Comparison of ENCODE assay signal across 11 cellular contexts in the genomic region with DNA sequence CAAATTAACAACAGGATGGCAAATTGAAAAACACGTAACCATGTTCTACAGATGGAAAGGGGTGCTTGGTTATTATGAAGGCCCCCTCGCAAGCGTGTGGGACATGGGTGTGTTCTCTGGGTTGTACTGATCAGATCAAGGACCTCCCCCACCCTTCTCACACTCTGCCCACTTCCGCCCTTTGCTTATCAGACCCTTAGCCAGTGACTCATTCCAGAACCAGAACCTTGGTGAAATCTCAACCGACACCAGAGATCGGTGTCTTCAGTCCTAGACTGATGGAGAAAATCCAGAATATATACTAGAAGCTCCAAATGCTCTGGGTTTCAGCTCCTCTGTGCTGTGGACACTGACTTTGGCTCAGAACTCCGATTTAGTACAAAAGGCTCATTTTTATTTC.
A peak's percentile ranks its signal among the peaks of the same experiment; 100 is the strongest.
DNase-seq lines count a peak whose midpoint lies in the region; ATAC-seq, FAIRE-seq and TF ChIP-seq lines count a peak whose summit lies in the region.
"Had no signal": no experiment of that assay in that cellular context is flagged by ENCODE, and none has a peak within 500 bp of the region (broad histone marks: within the 10 kb centered on the region; RNA-seq: fewer than 3 reads in every experiment).

No MANE protein-coding gene starts in this region.

- peak; percentile 44 for DNase-seq in stimulated activated CD4-positive, alpha-beta T cell treated with anti-CD3 and anti-CD28 coated beads, Interleukin-4, amount 100 ng/mL, for 24 hours
- no peak for DNase-seq in stimulated activated CD4-positive, alpha-beta T cell treated with anti-CD3 and anti-CD28 coated beads, Interleukin-4, amount 100 ng/mL, for 1 hour
- peak; percentile 42 for DNase-seq in activated CD4-positive, alpha-beta T cell treated with anti-CD3 and anti-CD28 coated beads for 48 hours
- peak in 1 of 2 donors; percentile 23 for DNase-seq in stimulated activated naive CD8-positive, alpha-beta T cell treated with anti-CD3 and anti-CD28 coated beads, Interleukin-15, amount 100 ng/mL, for 72 hours
- DNase-seq in NOMO-1 treated with dmso at 0.1 percent for 144 hours (lab: John Stamatoyannopoulos, UW; ENCODE audit: unreplicated experiment) (no peak), D721Med (ENCODE audit: insufficient read length, low spot score) (no peak), MM.1S (no peak)
- DNase-seq: MG63, SJCRH30 had no signal

- TF ChIP-seq CTCF in D721Med (IDR thresholded peaks at IDR 0.05; ENCODE audit: insufficient read depth, missing control alignments) (no peak), MM.1S (IDR thresholded peaks at IDR 0.05; ENCODE audit: low read length) (no peak)

- H3K4me1 ChIP-seq in MM.1S (ENCODE audit: low read length), result no peaks in the 10 kb centered on the region
- H3K4me1 ChIP-seq: SJCRH30 had no signal

- peak overlapping the region; percentile 24 to 83 for H3K27ac Mint-ChIP-seq in stimulated activated naive CD8-positive, alpha-beta T cell treated with anti-CD3 and anti-CD28 coated beads, Interleukin-15, amount 100 ng/mL, for 72 hours
- H3K27ac Mint-ChIP-seq: brain had no signal

- no peaks in the 10 kb centered on the region for H3K9me3 ChIP-seq in MM.1S (replicated peaks; ENCODE audit: insufficient read depth, low read length)
- H3K9me3 ChIP-seq: MG63, SJCRH30 had no signal

- peaks cover 51% of the 10 kb centered on the region for H3K79me2 ChIP-seq in MM.1S (ENCODE audit: low read length)

- no peaks in the 10 kb centered on the region for H3K27me3 Mint-ChIP-seq in stimulated activated naive CD8-positive, alpha-beta T cell treated with anti-CD3 and anti-CD28 coated beads, Interleukin-15, amount 100 ng/mL, for 72 hours

- no peak for FAIRE-seq in D721Med (lab: Jason Lieb, UNC)

- no peak overlapping the region for H3K4me3 ChIP-seq in MM.1S (ENCODE audit: low read length)
- H3K4me3 ChIP-seq: MG63, SJCRH30 had no signal

- H3F3A ChIP-seq in MM.1S (ENCODE audit: insufficient read depth, low read length), result peaks cover 11% of the 10 kb centered on the region

- ATAC-seq in HG03025 (IDR thresholded peaks at IDR 0.05; ENCODE audit: low FRiP score, unreplicated experiment), result peak; percentile 48
- peak; percentile 82 for ATAC-seq in stimulated activated naive CD8-positive, alpha-beta T cell treated with anti-CD3 and anti-CD28 coated beads, Interleukin-15, amount 100 ng/mL, for 72 hours

- H3K27ac ChIP-seq in MM.1S (ENCODE audit: low read length), result no peak overlapping the region
- H3K27ac ChIP-seq: SJCRH30 had no signal

- H3K4me3 Mint-ChIP-seq in stimulated activated naive CD8-positive, alpha-beta T cell treated with anti-CD3 and anti-CD28 coated beads, Interleukin-15, amount 100 ng/mL, for 72 hours, result no peak overlapping the region
- H3K4me3 Mint-ChIP-seq: brain had no signal

- H3K4me2 ChIP-seq in MM.1S (ENCODE audit: low read depth, low read length), result no peak overlapping the region

- H3K4me1 Mint-ChIP-seq in stimulated activated naive CD8-positive, alpha-beta T cell treated with anti-CD3 and anti-CD28 coated beads, Interleukin-15, amount 100 ng/mL, for 72 hours, result peaks cover 33% of the 10 kb centered on the region
- H3K4me1 Mint-ChIP-seq: brain had no signal

- H3K9me3 Mint-ChIP-seq in stimulated activated naive CD8-positive, alpha-beta T cell treated with anti-CD3 and anti-CD28 coated beads, Interleukin-15, amount 100 ng/mL, for 72 hours, result no peaks in the 10 kb centered on the region
- H3K9me3 Mint-ChIP-seq: brain had no signal

- H3K36me3 ChIP-seq in MM.1S (replicated peaks; ENCODE audit: insufficient read depth, low read length), result peaks cover 16% of the 10 kb centered on the region; the same call in 1 of the 2 replicates
- H3K36me3 ChIP-seq: MG63, SJCRH30 had no signal

- H3K9ac ChIP-seq in MM.1S (ENCODE audit: low read length), result no peak overlapping the region

- no peak overlapping the region for H2AFZ ChIP-seq in MM.1S (ENCODE audit: low read length)

- peaks cover 21% of the 10 kb centered on the region for H4K20me1 ChIP-seq in MM.1S (ENCODE audit: insufficient read depth, low read length)

- no peaks in the 10 kb centered on the region for H3K9me2 ChIP-seq in MM.1S (replicated peaks; ENCODE audit: insufficient read depth, low read length)

- H3K27me3 ChIP-seq in MM.1S (replicated peaks; ENCODE audit: insufficient read depth, low read length), result no peaks in the 10 kb centered on the region
- H3K27me3 ChIP-seq: MG63 had no signal

Comparison
In these comparisons a context has a peak if more than half of its experiments do, and no peak if none do; other contexts are left out.
1. DNase-seq: peak in stimulated activated CD4-positive, alpha-beta T cell treated with anti-CD3 and anti-CD28 coated beads, Interleukin-4, amount 100 ng/mL, for 24 hours (single experiment) and activated CD4-positive, alpha-beta T cell treated with anti-CD3 and anti-CD28 coated beads for 48 hours (single experiment); none in stimulated activated CD4-positive, alpha-beta T cell treated with anti-CD3 and anti-CD28 coated beads, Interleukin-4, amount 100 ng/mL, for 1 hour (single experiment), NOMO-1 treated with dmso at 0.1 percent for 144 hours (single experiment), D721Med (single experiment) and MM.1S (single experiment).